Comparison of ENCODE assay signal across 8 cellular contexts in the genomic region with DNA sequence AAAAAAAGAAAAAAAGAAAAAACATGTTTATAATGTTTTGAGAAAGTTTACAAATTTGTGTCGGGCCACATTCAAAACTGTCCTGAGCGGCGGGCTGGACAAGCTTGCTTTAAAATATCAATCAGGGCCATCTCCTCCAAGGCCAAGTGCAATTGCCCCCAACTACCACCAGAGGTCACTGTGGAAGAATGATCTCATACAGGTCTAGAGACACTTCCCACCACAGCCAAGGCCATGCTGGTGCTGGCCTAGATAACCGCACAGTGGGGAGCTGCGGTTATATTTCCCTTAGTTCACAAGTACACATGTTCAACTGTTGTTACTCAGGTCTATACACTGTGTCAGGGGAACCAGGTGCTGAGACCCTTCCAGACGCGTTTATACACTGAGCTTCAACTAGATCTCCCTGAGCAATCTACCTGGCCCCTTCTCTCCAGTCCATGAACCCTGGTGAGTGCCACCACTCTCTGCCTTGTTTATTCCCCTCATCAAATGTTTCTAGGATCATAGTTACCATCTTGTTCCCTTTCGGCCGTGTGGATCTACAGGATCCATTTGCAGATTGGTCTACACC.
A peak's percentile ranks its signal among the peaks of the same experiment; 100 is the strongest.
DNase-seq lines count a peak whose midpoint lies in the region; ATAC-seq and TF ChIP-seq lines count a peak whose summit lies in the region.

No MANE protein-coding gene starts in this region.

- ATAC-seq in heart left ventricle = peak in 3 of 4 donors; percentile 41 to 73 (median 73)
- ATAC-seq in gastrocnemius medialis = peak in 1 of 2 donors; percentile 51
- no peak for ATAC-seq in GM18907 (IDR thresholded peaks at IDR 0.05; ENCODE audit: unreplicated experiment)

- in situ Hi-C loops in gastrocnemius medialis (cut with MboI; ENCODE audit: low sequenced_read_pairs in 4 of 4) = no loop called here

- H3K36me3 Mint-ChIP-seq in activated naive CD4-positive, alpha-beta T cell treated with anti-CD3 and anti-CD28 coated beads for 36 hours (ENCODE audit: low read depth) = no peaks in the 10 kb centered on the region

- peaks cover 0 to 4% (median 0%) of the 10 kb centered on the region in 12 donors for H3K9me3 ChIP-seq in heart left ventricle
- H3K9me3 ChIP-seq in gastrocnemius medialis = no peaks in the 10 kb centered on the region

- H3K4me1 Mint-ChIP-seq in activated naive CD4-positive, alpha-beta T cell treated with anti-CD3 and anti-CD28 coated beads for 36 hours (ENCODE audit: low read depth) = no peaks in the 10 kb centered on the region

- DNase-seq in COLO829 (ENCODE audit: low spot score) (peak; percentile 70), HK-2 (ENCODE audit: unreplicated experiment) (peak; percentile 48), RPMI8226 (peak; percentile 76), heart left ventricle (peak in 4 of 5 donors; percentile 28 to 52 (median 33)), gastrocnemius medialis (no peak), GOT3 (lab: John Stamatoyannopoulos, UW) (no peak)
- DNase-seq in activated naive CD4-positive, alpha-beta T cell treated with anti-CD3 and anti-CD28 coated beads for 36 hours = peak; percentile 68

- H3K27ac Mint-ChIP-seq in activated naive CD4-positive, alpha-beta T cell treated with anti-CD3 and anti-CD28 coated beads for 36 hours = no peak overlapping the region

- H3K27me3 ChIP-seq in heart left ventricle (peaks cover 0 to 1% (median 0%) of the 10 kb centered on the region in 9 donors), gastrocnemius medialis (no peaks in the 10 kb centered on the region)

- H3K4me3 Mint-ChIP-seq in activated naive CD4-positive, alpha-beta T cell treated with anti-CD3 and anti-CD28 coated beads for 36 hours = no peak overlapping the region

- no peak overlapping the region for H3K4me3 ChIP-seq in heart left ventricle
- H3K4me3 ChIP-seq in gastrocnemius medialis = no peak overlapping the region

- peaks cover 3% of the 10 kb centered on the region for H3K9me3 Mint-ChIP-seq in activated naive CD4-positive, alpha-beta T cell treated with anti-CD3 and anti-CD28 coated beads for 36 hours

- 58 to 72% (median 62%) methylated on average over 9 of the region's 9 CpGs for WGBS in heart left ventricle, 4 donors

- intact Hi-C loops in activated naive CD4-positive, alpha-beta T cell treated with anti-CD3 and anti-CD28 coated beads for 36 hours (cut with micrococcal nuclease) = loop anchor here (1.0 kb wide), 1 partner anchor 190 kb away; no protein-coding TSS in a partner anchor
- intact Hi-C loops in heart left ventricle (cut with DNase I) = loop anchor here in 1 of 10 donors (1.0 kb wide), 1 partner anchor 190 kb away; no protein-coding TSS in a partner anchor
- intact Hi-C loops in gastrocnemius medialis (cut with DNase I; ENCODE audit: low total_unique reads) = loop anchor here (1.0 kb wide), 1 partner anchor 190 kb away; no protein-coding TSS in a partner anchor

- H3K27ac ChIP-seq in heart left ventricle (no peak overlapping the region), gastrocnemius medialis (no peak overlapping the region)

- TF ChIP-seq POLR2A in heart left ventricle (IDR thresholded peaks at IDR 0.05) (no peak), gastrocnemius medialis (IDR thresholded peaks at IDR 0.05) (no peak)

- H3K27me3 Mint-ChIP-seq in activated naive CD4-positive, alpha-beta T cell treated with anti-CD3 and anti-CD28 coated beads for 36 hours (ENCODE audit: low read depth) = peaks cover 9% of the 10 kb centered on the region

- peaks cover 0 to 7% (median 0%) of the 10 kb centered on the region in 12 donors for H3K4me1 ChIP-seq in heart left ventricle
- peaks cover 0 to 11% of the 10 kb centered on the region in 2 donors for H3K4me1 ChIP-seq in gastrocnemius medialis

- H3K36me3 ChIP-seq in heart left ventricle (no peaks in the 10 kb centered on the region), gastrocnemius medialis (no peaks in the 10 kb centered on the region)

- TF ChIP-seq CTCF in heart left ventricle (IDR thresholded peaks at IDR 0.05) = peak; percentile 63 to 91 (median 84)
- TF ChIP-seq CTCF in gastrocnemius medialis (IDR thresholded peaks at IDR 0.05 in 4 of 5, conservative IDR thresholded peaks at IDR 0.05 in 1 of 5) = peak; percentile 49 to 75 (median 54)

- CTCF ChIA-PET in activated naive CD4-positive, alpha-beta T cell treated with anti-CD3 and anti-CD28 coated beads for 36 hours (lab: Charles Lee) = interaction anchor here (0.6 to 5.3 kb wide), 9 partner anchors 9 to 788 kb away, joined by 3 to 31 read pairs (median 4); no protein-coding TSS in a partner anchor

Comparison
In these comparisons a context has a peak if more than half of its experiments do, and no peak if none do; other contexts are left out.
1. DNase-seq: peak in COLO829 (single experiment), HK-2 (single experiment), RPMI8226 (single experiment), activated naive CD4-positive, alpha-beta T cell treated with anti-CD3 and anti-CD28 coated beads for 36 hours (single experiment) and heart left ventricle (4 of 5); none in gastrocnemius medialis (0 of 2) and GOT3 (single experiment).